ENCODE assay signal across 15 cellular contexts in genomic region chr6:148466158-148466557, GRCh38.
DNase-seq lines count a peak whose midpoint lies in the region; ATAC-seq, FAIRE-seq and TF ChIP-seq lines count a peak whose summit lies in the region.
"Had no signal": no experiment of that assay in that cellular context is flagged by ENCODE, and none has a peak within 500 bp of the region (broad histone marks: within the 10 kb centered on the region; RNA-seq: fewer than 3 reads in every experiment).

No MANE protein-coding gene starts in this region.

- H3K27ac Mint-ChIP-seq in astrocyte (ENCODE audit: unreplicated experiment) = no peak overlapping the region
- H3K27ac Mint-ChIP-seq in activated naive CD4-positive, alpha-beta T cell treated with anti-CD3 and anti-CD28 coated beads for 36 hours = no peak overlapping the region

- H3K9me2 ChIP-seq in HCT116 (ENCODE audit: insufficient read depth) = no peaks in the 10 kb centered on the region

- H3K4me1 ChIP-seq in HCT116 (ENCODE audit: control insufficient read depth in 1 of 2, insufficient read depth in 2 of 2, low read length in 2 of 2) (no peaks in the 10 kb centered on the region), astrocyte (ENCODE audit: insufficient read depth, low read length) (peaks cover 10% of the 10 kb centered on the region), left lung (peaks cover 11 to 37% of the 10 kb centered on the region in 2 donors), suprapubic skin (peaks cover 17% of the 10 kb centered on the region)

- H3K9ac ChIP-seq in HCT116 (ENCODE audit: low read length) (no peak overlapping the region), astrocyte (ENCODE audit: low read length) (no peak overlapping the region)

- H3K36me3 ChIP-seq in HCT116 (ENCODE audit: control insufficient read depth in 1 of 2, insufficient read depth in 2 of 2, low read length in 2 of 2) (no peaks in the 10 kb centered on the region), astrocyte (ENCODE audit: insufficient read depth, low read length) (no peaks in the 10 kb centered on the region), left lung (no peaks in the 10 kb centered on the region), suprapubic skin (no peaks in the 10 kb centered on the region)

- peak; percentile 67 for ATAC-seq in HCT116
- ATAC-seq in left lung = peak; percentile 18

- H3K9me3 Mint-ChIP-seq in astrocyte (ENCODE audit: unreplicated experiment) = no peaks in the 10 kb centered on the region
- no peaks in the 10 kb centered on the region for H3K9me3 Mint-ChIP-seq in activated naive CD4-positive, alpha-beta T cell treated with anti-CD3 and anti-CD28 coated beads for 36 hours
- H3K9me3 Mint-ChIP-seq: CD14-positive monocyte had no signal

- no peaks in the 10 kb centered on the region for H3K27me3 Mint-ChIP-seq in astrocyte (ENCODE audit: low read depth, unreplicated experiment)
- H3K27me3 Mint-ChIP-seq in activated naive CD4-positive, alpha-beta T cell treated with anti-CD3 and anti-CD28 coated beads for 36 hours (ENCODE audit: low read depth) = peaks cover 13% of the 10 kb centered on the region

- H3K79me2 ChIP-seq in HCT116 (ENCODE audit: insufficient read depth, low read length) (no peaks in the 10 kb centered on the region), astrocyte (ENCODE audit: insufficient read depth, low read length) (no peaks in the 10 kb centered on the region)

- POLR2A ChIA-PET in HCT116 (lab: Charles Lee) = no interaction called here

- no peak for TF ChIP-seq RAD21 in HCT116 (IDR thresholded peaks at IDR 0.05; ENCODE audit: low read depth)

- no peaks in the 10 kb centered on the region for H3K9me3 ChIP-seq in HCT116 (ENCODE audit: control insufficient read depth in 1 of 2, insufficient read depth in 1 of 2, low read depth in 1 of 2, low read length in 2 of 2)
- no peaks in the 10 kb centered on the region for H3K9me3 ChIP-seq in astrocyte (ENCODE audit: insufficient read depth, low read depth, low read length)
- no peaks in the 10 kb centered on the region for H3K9me3 ChIP-seq in left lung
- no peaks in the 10 kb centered on the region for H3K9me3 ChIP-seq in suprapubic skin

- no peak overlapping the region for H2AFZ ChIP-seq in HCT116 (ENCODE audit: low read depth, low read length, poor library complexity, severe bottlenecking)
- no peak overlapping the region for H2AFZ ChIP-seq in astrocyte (ENCODE audit: low read depth, low read length)

- TF ChIP-seq EP300 in suprapubic skin (IDR thresholded peaks at IDR 0.05) = no peak

- 53% methylated on average over 4 of the region's 4 CpGs for WGBS in suprapubic skin

- DNase-seq in HCT116 (ENCODE audit: low read depth, low spot score) = no peak
- no peak for DNase-seq in astrocyte (ENCODE audit: low read depth)
- DNase-seq in left lung = no peak
- DNase-seq in suprapubic skin (ENCODE audit: low spot score in 2 of 2) = no peak
- no peak for DNase-seq in LoVo (ENCODE audit: low spot score)
- DNase-seq in activated naive CD4-positive, alpha-beta T cell treated with anti-CD3 and anti-CD28 coated beads for 36 hours = no peak
- DNase-seq in GM12892 (ENCODE audit: insufficient read length) = no peak
- no peak for DNase-seq in urothelium cell line (ENCODE audit: low spot score)
- DNase-seq: activated T-cell treated with anti-CD3 and anti-CD28 coated beads for 4 hours, NCI-H2029, NCI-H69, T-helper 2 cell had no signal

- TF ChIP-seq POLR2A in HCT116 (IDR thresholded peaks at IDR 0.05; ENCODE audit: borderline replicate concordance, extremely low read depth, insufficient read depth, insufficient read length) (no peak), suprapubic skin (IDR thresholded peaks at IDR 0.05) (no peak), GM12892 (IDR thresholded peaks at IDR 0.05; ENCODE audit: low read depth, low read length) (no peak)

- intact Hi-C loops in HCT116 (cut with micrococcal nuclease) = no loop called here
- intact Hi-C loops in left lung (cut with DNase I) = no loop called here
- intact Hi-C loops in activated naive CD4-positive, alpha-beta T cell treated with anti-CD3 and anti-CD28 coated beads for 36 hours (cut with micrococcal nuclease) = no loop called here

- CTCF ChIA-PET in HCT116 (lab: Charles Lee) = interaction anchor here (0.8 to 2.6 kb wide), 3 partner anchors 289 to 959 kb away, joined by 3 to 18 read pairs (median 8); no protein-coding TSS in a partner anchor
- CTCF ChIA-PET in activated naive CD4-positive, alpha-beta T cell treated with anti-CD3 and anti-CD28 coated beads for 36 hours (lab: Charles Lee) = interaction anchor here (0.6 to 2.0 kb wide), 7 partner anchors 66 to 1220 kb away, joined by 3 to 14 read pairs (median 3); no protein-coding TSS in a partner anchor

- H3K4me3 ChIP-seq in HCT116 (replicated peaks in 1 of 2; ENCODE audit: low read depth in 1 of 2, low read length in 2 of 2) (no peak overlapping the region), astrocyte (ENCODE audit: insufficient read depth, low read depth, low read length) (no peak overlapping the region), left lung (no peak overlapping the region), suprapubic skin (no peak overlapping the region)
- H3K4me3 ChIP-seq: lung had no signal

- peaks cover 16% of the 10 kb centered on the region for H3K4me1 Mint-ChIP-seq in astrocyte (ENCODE audit: low read depth, unreplicated experiment)
- no peaks in the 10 kb centered on the region for H3K4me1 Mint-ChIP-seq in activated naive CD4-positive, alpha-beta T cell treated with anti-CD3 and anti-CD28 coated beads for 36 hours (ENCODE audit: low read depth)

- no peaks in the 10 kb centered on the region for H4K20me1 ChIP-seq in HCT116 (ENCODE audit: insufficient read depth)
- H4K20me1 ChIP-seq in astrocyte (ENCODE audit: insufficient read depth, low read length) = no peaks in the 10 kb centered on the region

- no peaks in the 10 kb centered on the region for H3K36me3 Mint-ChIP-seq in astrocyte (ENCODE audit: low read depth, unreplicated experiment)
- H3K36me3 Mint-ChIP-seq in activated naive CD4-positive, alpha-beta T cell treated with anti-CD3 and anti-CD28 coated beads for 36 hours (ENCODE audit: low read depth) = no peaks in the 10 kb centered on the region
- H3K36me3 Mint-ChIP-seq: CD14-positive monocyte had no signal

- BruUV-seq in HCT116 (replicated peaks; lab: Mats Ljungman, UMichigan) = no TSS peak

- FAIRE-seq in astrocyte (lab: Jason Lieb, UNC) (no peak), GM12892 (lab: Jason Lieb, UNC) (no peak), urothelium cell line (lab: Jason Lieb, UNC) (no peak)
- FAIRE-seq: colon had no signal

- TF ChIP-seq CTCF in HCT116 (IDR thresholded peaks at IDR 0.05 in 2 of 3, conservative IDR thresholded peaks at IDR 0.05 in 1 of 3; ENCODE audit: borderline replicate concordance in 1 of 3, insufficient read depth in 1 of 3, low read depth in 2 of 3, low read length in 2 of 3) (0 out of 6 replicates have a peak, but pooled peaks of 1 of the 3 experiments have one; percentile 3), astrocyte (IDR thresholded peaks at IDR 0.05; ENCODE audit: insufficient read depth, low read depth, low read length) (peak; percentile 3), left lung (IDR thresholded peaks at IDR 0.05) (no peak), suprapubic skin (IDR thresholded peaks at IDR 0.05) (no peak)

- no peaks in the 10 kb centered on the region for H3K27me3 ChIP-seq in HCT116 (ENCODE audit: insufficient read depth, low read length)
- no peaks in the 10 kb centered on the region for H3K27me3 ChIP-seq in astrocyte (ENCODE audit: insufficient read depth, low read length)
- no peaks in the 10 kb centered on the region for H3K27me3 ChIP-seq in left lung
- H3K27me3 ChIP-seq in suprapubic skin = no peaks in the 10 kb centered on the region

- no peak overlapping the region for H3K4me2 ChIP-seq in HCT116 (ENCODE audit: low read length)
- no peak overlapping the region for H3K4me2 ChIP-seq in astrocyte (ENCODE audit: low read length)

- H3K27ac ChIP-seq in HCT116 (ENCODE audit: low read depth, low read length) (no peak overlapping the region), astrocyte (ENCODE audit: low read depth, low read length) (no peak overlapping the region), left lung (no peak overlapping the region), suprapubic skin (peak overlapping the region; percentile 27)

- H3K4me3 Mint-ChIP-seq in astrocyte (ENCODE audit: unreplicated experiment) = no peak overlapping the region
- H3K4me3 Mint-ChIP-seq in activated naive CD4-positive, alpha-beta T cell treated with anti-CD3 and anti-CD28 coated beads for 36 hours = no peak overlapping the region
- H3K4me3 Mint-ChIP-seq: CD14-positive monocyte had no signal

- RAD21 ChIA-PET in HCT116 (lab: Charles Lee; ENCODE audit: low non-redundant PET in 1 of 2, low total read pairs in 2 of 2, uncharacterized antibody in 2 of 2, unreplicated experiment in 2 of 2) = interaction anchor here in 1 of 2 experiments (0.6 kb wide), 1 partner anchor 21 kb away, joined by 4 read pairs; no protein-coding TSS in a partner anchor

TF ChIP-seq in HCT116, 20 proteins besides CTCF, POLR2A, EP300 and RAD21 (continues in another document):
- TF ChIP-seq CEBPB (IDR thresholded peaks at IDR 0.05; ENCODE audit: low read depth) = no peak
- TF ChIP-seq EZH2phosphoT487 (IDR thresholded peaks at IDR 0.05; ENCODE audit: borderline replicate concordance) = no peak
- no peak for TF ChIP-seq SRF (IDR thresholded peaks at IDR 0.05; ENCODE audit: low read depth)
- TF ChIP-seq ZFX (IDR thresholded peaks at IDR 0.05) = no peak
- TF ChIP-seq EZH2 (IDR thresholded peaks at IDR 0.05) = no peak
- TF ChIP-seq SIN3A (IDR thresholded peaks at IDR 0.05; ENCODE audit: low read depth) = no peak
- TF ChIP-seq ATF3 (IDR thresholded peaks at IDR 0.05) = no peak
- no peak for TF ChIP-seq SP1 (IDR thresholded peaks at IDR 0.05; ENCODE audit: low read depth)
- TF ChIP-seq POLR2AphosphoS5 (IDR thresholded peaks at IDR 0.05; ENCODE audit: low read depth, low read length) = no peak
- no peak for TF ChIP-seq EGR1 (IDR thresholded peaks at IDR 0.05; ENCODE audit: low read depth)
- no peak for TF ChIP-seq JUND (IDR thresholded peaks at IDR 0.05)
